12 cellular contexts compared by ENCODE assay signal in the genomic region with DNA sequence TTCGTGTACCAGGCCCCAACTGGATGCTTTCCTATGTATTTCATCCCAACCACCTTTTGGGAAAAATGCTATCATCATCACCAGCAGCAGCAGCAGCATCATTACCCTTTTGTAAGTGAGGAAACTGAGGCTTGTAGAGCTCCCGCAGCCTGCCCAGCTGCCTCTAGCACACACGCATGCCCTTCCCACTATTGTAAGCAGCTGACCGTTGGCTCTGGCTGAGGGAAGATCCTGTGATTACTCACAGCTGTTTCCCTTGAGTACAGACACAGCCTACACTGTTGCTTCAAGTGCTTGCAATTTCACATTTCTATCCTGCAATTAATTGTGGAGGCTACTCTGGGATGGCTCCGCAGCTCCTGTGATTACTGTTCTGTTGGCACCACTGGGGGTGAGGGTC.
DNase-seq lines count a peak whose midpoint lies in the region; ATAC-seq and TF ChIP-seq lines count a peak whose summit lies in the region.
"Had no signal": no experiment of that assay in that cellular context is flagged by ENCODE, and none has a peak within 500 bp of the region (broad histone marks: within the 10 kb centered on the region; RNA-seq: fewer than 3 reads in every experiment).

No MANE protein-coding gene starts in this region.

- H3K9me3 ChIP-seq in Peyer's patch (no peaks in the 10 kb centered on the region), thyroid gland (no peaks in the 10 kb centered on the region)

- H3K4me1 ChIP-seq in Peyer's patch (no peaks in the 10 kb centered on the region), thyroid gland (no peaks in the 10 kb centered on the region)

- TF ChIP-seq POLR2A in Peyer's patch (IDR thresholded peaks at IDR 0.05) (no peak), thyroid gland (IDR thresholded peaks at IDR 0.05) (no peak)

- TF ChIP-seq CTCF in Peyer's patch (IDR thresholded peaks at IDR 0.05) (no peak), thyroid gland (IDR thresholded peaks at IDR 0.05) (no peak), GM10266 (IDR thresholded peaks at IDR 0.05; ENCODE audit: control insufficient read depth, insufficient read depth, low read depth, missing control alignments) (no peak)

- H3K27me3 ChIP-seq in Peyer's patch (no peaks in the 10 kb centered on the region), thyroid gland (no peaks in the 10 kb centered on the region)

- peak; percentile 97 for ATAC-seq in sciatic nerve

- no peak overlapping the region for H3K4me3 ChIP-seq in Peyer's patch
- no peak overlapping the region for H3K4me3 ChIP-seq in thyroid gland (replicated peaks in 1 of 3)
- H3K4me3 ChIP-seq: coronary artery had no signal

- H3K36me3 ChIP-seq in Peyer's patch (no peaks in the 10 kb centered on the region), thyroid gland (no peaks in the 10 kb centered on the region)
- H3K36me3 ChIP-seq: WERI-Rb-1 had no signal

- 49 to 75% methylated on average over 3 to 5 of the region's 5 CpGs for WGBS in thyroid gland, 2 donors

- DNase-seq in GM04503 (ENCODE audit: low read depth) (peak; percentile 42), amniotic epithelial cell (ENCODE audit: low read depth) (peak; percentile 60), fibroblast of the conjunctiva (ENCODE audit: low read depth) (peak; percentile 53), sciatic nerve (ENCODE audit: low spot score) (no peak), HCEC 1CT (no peak), Peyer's patch (no peak), thyroid gland (no peak), GM10266 (ENCODE audit: extremely low spot score) (no peak)
- DNase-seq: activated naive CD8-positive, alpha-beta T cell treated with anti-CD3 and anti-CD28 coated beads, Interleukin-2, amount 10 ng/mL, durations not matched to agents 7 days and 5 days; NCI-H1048; WERI-Rb-1 had no signal

- H3K27ac ChIP-seq in Peyer's patch (no peak overlapping the region), thyroid gland (no peak overlapping the region)
- H3K27ac ChIP-seq: coronary artery, WERI-Rb-1 had no signal

- intact Hi-C loops in sciatic nerve (cut with DNase I): no loop called here
- intact Hi-C loops in thyroid gland (cut with DNase I): no loop called here

Comparison
In these comparisons a context has a peak if more than half of its experiments do, and no peak if none do; other contexts are left out.
1. DNase-seq: peak in GM04503 (single experiment), amniotic epithelial cell (single experiment) and fibroblast of the conjunctiva (single experiment); none in sciatic nerve (single experiment), HCEC 1CT (single experiment), Peyer's patch (0 of 3), thyroid gland (0 of 2) and GM10266 (single experiment).